ENCODE assay signal across 21 cellular contexts in the genomic region with DNA sequence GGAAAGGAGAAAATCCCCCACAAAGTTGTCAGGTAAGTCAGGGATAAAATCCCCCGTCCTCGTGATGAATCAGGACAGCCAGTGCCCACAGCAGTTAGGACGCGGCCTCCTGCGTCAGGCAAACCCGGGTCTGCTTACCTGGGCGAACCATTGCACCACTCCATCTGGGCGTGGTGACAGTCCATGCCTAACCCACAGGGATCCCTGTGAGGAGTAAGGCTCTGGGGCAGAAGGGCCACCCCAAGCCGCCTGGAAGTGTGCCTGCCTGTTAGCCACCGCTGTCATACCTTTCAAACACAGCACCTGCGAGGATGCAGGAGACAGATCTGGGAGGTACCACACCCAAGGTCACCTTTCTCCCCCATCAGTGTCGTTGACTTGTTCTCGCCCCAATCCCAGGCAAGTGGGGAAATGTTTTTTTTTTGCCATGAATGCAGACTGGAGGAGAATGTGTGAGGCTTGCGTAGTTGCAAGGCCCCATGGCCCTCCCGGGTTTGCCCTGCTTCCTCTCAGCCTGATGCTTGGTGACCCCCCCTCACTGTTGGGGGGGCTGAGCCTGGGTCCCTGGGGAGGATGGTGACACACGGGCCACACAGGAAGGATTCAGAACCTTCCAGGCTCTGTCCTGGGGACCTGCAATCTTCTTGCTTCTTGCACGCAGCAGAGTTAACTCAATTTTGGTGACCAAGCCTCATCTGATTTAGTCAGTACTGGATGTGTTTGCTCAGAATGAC.
"Had no signal": no experiment of that assay in that cellular context is flagged by ENCODE, and none has a peak within 500 bp of the region (broad histone marks: within the 10 kb centered on the region; RNA-seq: fewer than 3 reads in every experiment).

No MANE protein-coding gene starts in this region.

- H3K4me1 Mint-ChIP-seq: IgD-negative memory B cell had no signal

- H3K27me3 ChIP-seq: SJSA1 had no signal

- H3K9me3 Mint-ChIP-seq: IgD-negative memory B cell had no signal

- H3K36me3 ChIP-seq: SJSA1 had no signal

- H3K27ac ChIP-seq: HL-60, SJSA1, SK-N-MC had no signal

- H3K27ac Mint-ChIP-seq: IgD-negative memory B cell had no signal

- DNase-seq: MV-4-11, NCI-H1048, NCI-H1105, NCI-H1417, NCI-H1436 treated with DMSO at 0.1 percent for 48 hours, NCI-H1694, NCI-H187 treated with DMSO at 0.1 percent for 48 hours, NCI-H2029 treated with DMSO at 0.1 percent for 48 hours, NCI-H2171, NCI-H226, NCI-H510A, NCI-H524 treated with DMSO at 0.1 percent for 48 hours, NCI-H774, Right ventricle myocardium superior, RPMI8226, SIG-M5 had no signal

- H3K4me3 ChIP-seq: K562, SJSA1, SK-N-MC had no signal

- H3K36me3 Mint-ChIP-seq: IgD-negative memory B cell had no signal
